1 cellular context compared by ENCODE assay signal in genomic region chr3:15858547-15859506, GRCh38.
TF ChIP-seq lines count a peak whose summit lies in the region.

No MANE protein-coding gene starts in this region.

TF ChIP-seq in K562, 482 proteins besides CTCF, POLR2A, EP300 and RAD21 (continued from another document and continues in another):
- TF ChIP-seq, protein P1, sequence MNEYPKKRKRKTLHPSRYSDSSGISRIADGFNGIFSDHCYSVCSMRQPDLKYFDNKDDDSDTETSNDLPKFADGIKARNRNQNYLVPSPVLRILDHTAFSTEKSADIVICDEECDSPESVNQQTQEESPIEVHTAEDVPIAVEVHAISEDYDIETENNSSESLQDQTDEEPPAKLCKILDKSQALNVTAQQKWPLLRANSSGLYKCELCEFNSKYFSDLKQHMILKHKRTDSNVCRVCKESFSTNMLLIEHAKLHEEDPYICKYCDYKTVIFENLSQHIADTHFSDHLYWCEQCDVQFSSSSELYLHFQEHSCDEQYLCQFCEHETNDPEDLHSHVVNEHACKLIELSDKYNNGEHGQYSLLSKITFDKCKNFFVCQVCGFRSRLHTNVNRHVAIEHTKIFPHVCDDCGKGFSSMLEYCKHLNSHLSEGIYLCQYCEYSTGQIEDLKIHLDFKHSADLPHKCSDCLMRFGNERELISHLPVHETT (CRISPR knock-in tag; conservative IDR thresholded peaks at IDR 0.05 in 1 of 2, IDR thresholded peaks at IDR 0.05 in 1 of 2), result no peak
- TF ChIP-seq CHCHD3 (CRISPR knock-in tag; IDR thresholded peaks at IDR 0.05) (no peak), BCOR (IDR thresholded peaks at IDR 0.05) (0 out of 2 replicates have a peak, but pooled peaks have one; percentile 18), THRA (IDR thresholded peaks at IDR 0.05) (no peak), FOXP1 (CRISPR knock-in tag; IDR thresholded peaks at IDR 0.05) (0 out of 2 replicates have a peak, but pooled peaks have one; percentile 63), MYBL2 (IDR thresholded peaks at IDR 0.05; ENCODE audit: low read depth) (no peak), MYBL2 (CRISPR knock-in tag; IDR thresholded peaks at IDR 0.05; ENCODE audit: borderline replicate concordance) (no peak), KHSRP (IDR thresholded peaks at IDR 0.05) (no peak), HES1 (IDR thresholded peaks at IDR 0.05; ENCODE audit: low read depth) (0 out of 2 replicates have a peak, but pooled peaks have one; percentile 37), PPARD (CRISPR knock-in tag; IDR thresholded peaks at IDR 0.05) (no peak), HIVEP1 (CRISPR knock-in tag; IDR thresholded peaks at IDR 0.05) (no peak), NR3C1 (CRISPR knock-in tag; IDR thresholded peaks at IDR 0.05) (0 out of 2 replicates have a peak, but pooled peaks have one; percentile 55), KDM4B (IDR thresholded peaks at IDR 0.05; ENCODE audit: borderline replicate concordance in 2 of 2, low read depth in 1 of 2) (no peak), CSDE1 (IDR thresholded peaks at IDR 0.05) (no peak), ARNT (IDR thresholded peaks at IDR 0.05) (peak in 1 of 2 experiments; percentile 52; a peak in 1 of 4 replicates), PTTG1 (tag; IDR thresholded peaks at IDR 0.05; ENCODE audit: low read depth) (no peak), NFRKB (IDR thresholded peaks at IDR 0.05; ENCODE audit: low read depth) (no peak), FOSL1 (tag; conservative IDR thresholded peaks at IDR 0.05) (no peak), SP1 (CRISPR knock-in tag; IDR thresholded peaks at IDR 0.05) (peak; percentile 13; the same call in 1 of the 2 replicates), RBM17 (IDR thresholded peaks at IDR 0.05; ENCODE audit: borderline replicate concordance, low read depth, low read length) (no peak), ZNF707 (CRISPR knock-in tag; conservative IDR thresholded peaks at IDR 0.05) (no peak), ZBTB43 (CRISPR knock-in tag; IDR thresholded peaks at IDR 0.05) (no peak), ZNF347 (CRISPR knock-in tag; IDR thresholded peaks at IDR 0.05; ENCODE audit: low read depth) (no peak), TFAP4 (CRISPR knock-in tag; IDR thresholded peaks at IDR 0.05; ENCODE audit: borderline replicate concordance) (peak; percentile 81), CXXC5 (CRISPR knock-in tag; IDR thresholded peaks at IDR 0.05) (peak; percentile 77), KLF16 (IDR thresholded peaks at IDR 0.05) (no peak), E4F1 (CRISPR knock-in tag; IDR thresholded peaks at IDR 0.05; ENCODE audit: borderline replicate concordance) (no peak), KLF1 (tag; IDR thresholded peaks at IDR 0.05) (no peak), POLR2AphosphoS2 (IDR thresholded peaks at IDR 0.05; ENCODE audit: low read length) (no peak), U2AF1 (optimal IDR thresholded peaks at IDR 0.05; ENCODE audit: low read depth, low read length) (peak; percentile 40), TCFL5 (CRISPR knock-in tag; conservative IDR thresholded peaks at IDR 0.05) (no peak), TEAD1 (CRISPR knock-in tag; IDR thresholded peaks at IDR 0.05) (peak in 1 of 2 experiments; percentile 77; a peak in 1 of 4 replicates), ILF3 (IDR thresholded peaks at IDR 0.05; ENCODE audit: borderline replicate concordance) (no peak), ZFP36 (IDR thresholded peaks at IDR 0.05; ENCODE audit: low read depth, low read length, partially characterized antibody) (no peak)
- TF ChIP-seq, protein P2, sequence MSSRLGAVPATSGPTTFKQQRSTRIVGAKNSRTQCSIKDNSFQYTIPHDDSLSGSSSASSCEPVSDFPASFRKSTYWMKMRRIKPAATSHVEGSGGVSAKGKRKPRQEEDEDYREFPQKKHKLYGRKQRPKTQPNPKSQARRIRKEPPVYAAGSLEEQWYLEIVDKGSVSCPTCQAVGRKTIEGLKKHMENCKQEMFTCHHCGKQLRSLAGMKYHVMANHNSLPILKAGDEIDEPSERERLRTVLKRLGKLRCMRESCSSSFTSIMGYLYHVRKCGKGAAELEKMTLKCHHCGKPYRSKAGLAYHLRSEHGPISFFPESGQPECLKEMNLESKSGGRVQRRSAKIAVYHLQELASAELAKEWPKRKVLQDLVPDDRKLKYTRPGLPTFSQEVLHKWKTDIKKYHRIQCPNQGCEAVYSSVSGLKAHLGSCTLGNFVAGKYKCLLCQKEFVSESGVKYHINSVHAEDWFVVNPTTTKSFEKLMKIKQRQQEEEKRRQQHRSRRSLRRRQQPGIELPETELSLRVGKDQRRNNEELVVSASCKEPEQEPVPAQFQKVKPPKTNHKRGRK (tag; IDR thresholded peaks at IDR 0.05), result no peak
- TF ChIP-seq, protein P3, sequence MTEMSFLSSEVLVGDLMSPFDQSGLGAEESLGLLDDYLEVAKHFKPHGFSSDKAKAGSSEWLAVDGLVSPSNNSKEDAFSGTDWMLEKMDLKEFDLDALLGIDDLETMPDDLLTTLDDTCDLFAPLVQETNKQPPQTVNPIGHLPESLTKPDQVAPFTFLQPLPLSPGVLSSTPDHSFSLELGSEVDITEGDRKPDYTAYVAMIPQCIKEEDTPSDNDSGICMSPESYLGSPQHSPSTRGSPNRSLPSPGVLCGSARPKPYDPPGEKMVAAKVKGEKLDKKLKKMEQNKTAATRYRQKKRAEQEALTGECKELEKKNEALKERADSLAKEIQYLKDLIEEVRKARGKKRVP (CRISPR knock-in tag; IDR thresholded peaks at IDR 0.05), result no peak
- TF ChIP-seq, protein P4, sequence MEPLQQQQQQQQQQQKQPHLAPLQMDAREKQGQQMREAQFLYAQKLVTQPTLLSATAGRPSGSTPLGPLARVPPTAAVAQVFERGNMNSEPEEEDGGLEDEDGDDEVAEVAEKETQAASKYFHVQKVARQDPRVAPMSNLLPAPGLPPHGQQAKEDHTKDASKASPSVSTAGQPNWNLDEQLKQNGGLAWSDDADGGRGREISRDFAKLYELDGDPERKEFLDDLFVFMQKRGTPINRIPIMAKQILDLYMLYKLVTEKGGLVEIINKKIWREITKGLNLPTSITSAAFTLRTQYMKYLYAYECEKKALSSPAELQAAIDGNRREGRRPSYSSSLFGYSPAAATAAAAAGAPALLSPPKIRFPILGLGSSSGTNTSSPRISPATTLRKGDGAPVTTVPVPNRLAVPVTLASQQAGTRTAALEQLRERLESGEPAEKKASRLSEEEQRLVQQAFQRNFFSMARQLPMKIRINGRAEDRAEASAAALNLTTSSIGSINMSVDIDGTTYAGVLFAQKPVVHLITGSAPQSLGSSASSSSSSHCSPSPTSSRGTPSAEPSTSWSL (CRISPR knock-in tag; IDR thresholded peaks at IDR 0.05; ENCODE audit: borderline replicate concordance), result no peak
- TF ChIP-seq, protein P5, sequence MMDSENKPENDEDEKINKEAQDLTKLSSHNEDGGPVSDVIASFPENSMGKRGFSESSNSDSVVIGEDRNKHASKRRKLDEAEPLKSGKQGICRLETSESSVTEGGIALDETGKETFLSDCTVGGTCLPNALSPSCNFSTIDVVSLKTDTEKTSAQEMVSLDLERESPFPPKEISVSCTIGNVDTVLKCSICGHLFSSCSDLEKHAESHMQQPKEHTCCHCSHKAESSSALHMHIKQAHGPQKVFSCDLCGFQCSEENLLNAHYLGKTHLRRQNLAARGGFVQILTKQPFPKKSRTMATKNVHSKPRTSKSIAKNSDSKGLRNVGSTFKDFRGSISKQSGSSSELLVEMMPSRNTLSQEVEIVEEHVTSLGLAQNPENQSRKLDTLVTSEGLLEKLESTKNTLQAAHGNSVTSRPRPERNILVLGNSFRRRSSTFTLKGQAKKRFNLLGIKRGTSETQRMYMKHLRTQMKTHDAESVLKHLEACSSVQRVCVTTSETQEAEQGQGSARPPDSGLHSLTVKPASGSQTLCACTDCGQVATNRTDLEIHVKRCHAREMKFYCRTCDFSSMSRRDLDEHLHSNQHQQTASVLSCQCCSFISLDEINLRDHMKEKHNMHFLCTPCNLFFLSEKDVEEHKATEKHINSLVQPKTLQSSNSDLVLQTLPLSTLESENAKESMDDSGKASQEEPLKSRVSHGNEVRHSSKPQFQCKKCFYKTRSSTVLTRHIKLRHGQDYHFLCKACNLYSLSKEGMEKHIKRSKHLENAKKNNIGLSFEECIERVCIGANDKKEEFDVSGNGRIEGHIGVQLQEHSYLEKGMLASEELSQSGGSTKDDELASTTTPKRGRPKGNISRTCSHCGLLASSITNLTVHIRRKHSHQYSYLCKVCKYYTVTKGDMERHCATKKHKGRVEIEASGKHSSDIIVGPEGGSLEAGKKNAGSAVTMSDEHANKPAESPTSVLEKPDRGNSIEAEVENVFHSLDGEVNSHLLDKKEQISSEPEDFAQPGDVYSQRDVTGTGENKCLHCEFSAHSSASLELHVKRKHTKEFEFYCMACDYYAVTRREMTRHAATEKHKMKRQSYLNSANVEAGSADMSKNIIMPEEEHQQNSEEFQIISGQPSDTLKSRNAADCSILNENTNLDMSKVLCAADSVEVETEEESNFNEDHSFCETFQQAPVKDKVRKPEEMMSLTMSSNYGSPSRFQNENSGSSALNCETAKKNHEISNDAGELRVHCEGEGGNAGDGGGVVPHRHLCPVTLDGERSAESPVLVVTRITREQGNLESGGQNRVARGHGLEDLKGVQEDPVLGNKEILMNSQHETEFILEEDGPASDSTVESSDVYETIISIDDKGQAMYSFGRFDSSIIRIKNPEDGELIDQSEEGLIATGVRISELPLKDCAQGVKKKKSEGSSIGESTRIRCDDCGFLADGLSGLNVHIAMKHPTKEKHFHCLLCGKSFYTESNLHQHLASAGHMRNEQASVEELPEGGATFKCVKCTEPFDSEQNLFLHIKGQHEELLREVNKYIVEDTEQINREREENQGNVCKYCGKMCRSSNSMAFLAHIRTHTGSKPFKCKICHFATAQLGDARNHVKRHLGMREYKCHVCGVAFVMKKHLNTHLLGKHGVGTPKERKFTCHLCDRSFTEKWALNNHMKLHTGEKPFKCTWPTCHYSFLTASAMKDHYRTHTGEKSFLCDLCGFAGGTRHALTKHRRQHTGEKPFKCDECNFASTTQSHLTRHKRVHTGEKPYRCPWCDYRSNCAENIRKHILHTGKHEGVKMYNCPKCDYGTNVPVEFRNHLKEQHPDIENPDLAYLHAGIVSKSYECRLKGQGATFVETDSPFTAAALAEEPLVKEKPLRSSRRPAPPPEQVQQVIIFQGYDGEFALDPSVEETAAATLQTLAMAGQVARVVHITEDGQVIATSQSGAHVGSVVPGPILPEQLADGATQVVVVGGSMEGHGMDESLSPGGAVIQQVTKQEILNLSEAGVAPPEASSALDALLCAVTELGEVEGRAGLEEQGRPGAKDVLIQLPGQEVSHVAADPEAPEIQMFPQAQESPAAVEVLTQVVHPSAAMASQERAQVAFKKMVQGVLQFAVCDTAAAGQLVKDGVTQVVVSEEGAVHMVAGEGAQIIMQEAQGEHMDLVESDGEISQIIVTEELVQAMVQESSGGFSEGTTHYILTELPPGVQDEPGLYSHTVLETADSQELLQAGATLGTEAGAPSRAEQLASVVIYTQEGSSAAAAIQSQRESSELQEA (IDR thresholded peaks at IDR 0.05; ENCODE audit: low read depth), result no peak
- TF ChIP-seq, protein P6, sequence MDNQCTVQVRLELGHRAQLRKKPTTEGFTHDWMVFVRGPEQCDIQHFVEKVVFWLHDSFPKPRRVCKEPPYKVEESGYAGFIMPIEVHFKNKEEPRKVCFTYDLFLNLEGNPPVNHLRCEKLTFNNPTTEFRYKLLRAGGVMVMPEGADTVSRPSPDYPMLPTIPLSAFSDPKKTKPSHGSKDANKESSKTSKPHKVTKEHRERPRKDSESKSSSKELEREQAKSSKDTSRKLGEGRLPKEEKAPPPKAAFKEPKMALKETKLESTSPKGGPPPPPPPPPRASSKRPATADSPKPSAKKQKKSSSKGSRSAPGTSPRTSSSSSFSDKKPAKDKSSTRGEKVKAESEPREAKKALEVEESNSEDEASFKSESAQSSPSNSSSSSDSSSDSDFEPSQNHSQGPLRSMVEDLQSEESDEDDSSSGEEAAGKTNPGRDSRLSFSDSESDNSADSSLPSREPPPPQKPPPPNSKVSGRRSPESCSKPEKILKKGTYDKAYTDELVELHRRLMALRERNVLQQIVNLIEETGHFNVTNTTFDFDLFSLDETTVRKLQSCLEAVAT (IDR thresholded peaks at IDR 0.05), result no peak
